13 cellular contexts compared by ENCODE assay signal in genomic region chr22:20422271-20422958, GRCh38. TPM values are rescaled to one million over a fixed set of nuclear protein-coding genes. Genes with fewer than 3 reads are reported as not detected.
DNase-seq lines count a peak whose midpoint lies in the region; ATAC-seq, FAIRE-seq and TF ChIP-seq lines count a peak whose summit lies in the region.
"Had no signal": no experiment of that assay in that cellular context is flagged by ENCODE, and none has a peak within 500 bp of the region (broad histone marks: within the 10 kb centered on the region; RNA-seq: fewer than 3 reads in every experiment).

No MANE protein-coding gene starts in this region.

- H3K9ac ChIP-seq in GM23248, result peak overlapping the region; percentile 64
- H3K9ac ChIP-seq in astrocyte (ENCODE audit: low read length), result no peak overlapping the region
- H3K9ac ChIP-seq in mesenchymal stem cell (ENCODE audit: low read length), result peak overlapping the region; percentile 24

- H3K4me2 ChIP-seq in GM23248 (ENCODE audit: unreplicated experiment), result no peak overlapping the region
- peak overlapping the region; percentile 41 for H3K4me2 ChIP-seq in astrocyte (ENCODE audit: low read length)
- no peak overlapping the region for H3K4me2 ChIP-seq in mesenchymal stem cell (ENCODE audit: low read length, poor library complexity, severe bottlenecking)

- no peak for TF ChIP-seq POLR2A in adrenal gland (IDR thresholded peaks at IDR 0.05)

- H4K20me1 ChIP-seq in GM23248 (ENCODE audit: insufficient read depth), result no peaks in the 10 kb centered on the region
- H4K20me1 ChIP-seq in astrocyte (ENCODE audit: insufficient read depth, low read length), result peaks cover 32% of the 10 kb centered on the region

- in situ Hi-C loops in GM23248 (cut with MboI), result no loop called here

- H3K9me2 ChIP-seq in GM23248 (ENCODE audit: insufficient read depth), result no peaks in the 10 kb centered on the region

- H3K4ac ChIP-seq in mesenchymal stem cell (ENCODE audit: low read depth in 1 of 2, low read length in 2 of 2), result no peak overlapping the region

- H3K27ac ChIP-seq in GM23248 (peak overlapping the region; percentile 65), astrocyte (ENCODE audit: low read depth, low read length) (no peak overlapping the region), mesenchymal stem cell (ENCODE audit: low read length, poor library complexity, severe bottlenecking) (no peak overlapping the region), adrenal gland (no peak overlapping the region)

- H3K23ac ChIP-seq in mesenchymal stem cell (ENCODE audit: low read length in 2 of 2), result no peak overlapping the region

- H3K27me3 ChIP-seq in GM23248 (replicated peaks; ENCODE audit: insufficient read depth) (no peaks in the 10 kb centered on the region), astrocyte (ENCODE audit: insufficient read depth, low read length) (no peaks in the 10 kb centered on the region), mesenchymal stem cell (ENCODE audit: control insufficient read depth in 1 of 2, insufficient read depth in 1 of 2, low read length in 2 of 2) (no peaks in the 10 kb centered on the region), adrenal gland (peaks cover 5% of the 10 kb centered on the region)

- ATAC-seq in GM18517 (IDR thresholded peaks at IDR 0.05; ENCODE audit: unreplicated experiment) (no peak), T-cell (replicated peaks in 1 of 4) (no peak)
- ATAC-seq: naive thymus-derived CD4-positive, alpha-beta T cell had no signal

- no peak overlapping the region for H3K4me3 Mint-ChIP-seq in astrocyte (ENCODE audit: unreplicated experiment)
- H3K4me3 Mint-ChIP-seq in T-cell, result no peak overlapping the region
- H3K4me3 Mint-ChIP-seq: activated T-helper 1 cell treated with anti-CD3 and anti-CD28 coated beads, Interleukin-12 subunit alpha, Interleukin-12 subunit beta, Interleukin-2, Interleukin-4 antibody, amounts not matched to agents 30 ng/mL and 10 ng/mL and 1 ng/mL, durations not matched to agents 14 hours and 24 hours and 36 hours; naive thymus-derived CD4-positive, alpha-beta T cell; T-helper 2 cell treated with Interferon-gamma antibody and Interleukin-4, amounts not matched to agents 5 μg/mL and 100 μg/mL, for 36 hours had no signal

- H2BK120ac ChIP-seq in mesenchymal stem cell (ENCODE audit: low read depth, low read length), result no peak overlapping the region

- WGBS in GM23248 (ENCODE audit: low coverage in 1 of 2, low lambda C conversion rate in 2 of 2, missing lambda C conversion rate in 2 of 2), 2 experiments, result 29 to 30% methylated on average over 21 of the region's 21 CpGs
- WGBS in mesenchymal stem cell, result 90% methylated on average over 21 of the region's 21 CpGs
- 65 to 72% (median 70%) methylated on average over 20 to 21 of the region's 21 CpGs for WGBS in adrenal gland, 4 donors

- no peaks in the 10 kb centered on the region for H3K79me1 ChIP-seq in mesenchymal stem cell (replicated peaks; ENCODE audit: low read length, poor library complexity, severe bottlenecking)

- H2BK5ac ChIP-seq in mesenchymal stem cell (ENCODE audit: low read depth, low read length, poor library complexity, severe bottlenecking), result no peak overlapping the region

- H3K27me3 Mint-ChIP-seq in astrocyte (ENCODE audit: low read depth, unreplicated experiment) (peaks cover 20% of the 10 kb centered on the region), T-cell (peaks cover 0 to 20% of the 10 kb centered on the region in 2 donors)

- peaks cover 15% of the 10 kb centered on the region for H3K4me1 ChIP-seq in GM23248 (ENCODE audit: insufficient read depth)
- H3K4me1 ChIP-seq in astrocyte (ENCODE audit: insufficient read depth, low read length), result peaks cover 7% of the 10 kb centered on the region
- peaks cover 26% of the 10 kb centered on the region for H3K4me1 ChIP-seq in mesenchymal stem cell (ENCODE audit: control insufficient read depth, insufficient read depth, low read depth, low read length)
- H3K4me1 ChIP-seq in adrenal gland (replicated peaks in 1 of 2), result peaks cover 0 to 19% of the 10 kb centered on the region in 2 donors

- H3K79me2 ChIP-seq in GM23248 (ENCODE audit: insufficient read depth), result no peaks in the 10 kb centered on the region
- no peaks in the 10 kb centered on the region for H3K79me2 ChIP-seq in astrocyte (ENCODE audit: insufficient read depth, low read length)

- no peak overlapping the region for H2AK5ac ChIP-seq in mesenchymal stem cell (ENCODE audit: low read length, severe bottlenecking)

- H2BK12ac ChIP-seq in mesenchymal stem cell (ENCODE audit: low read length in 2 of 2), result peak overlapping the region in 1 of 2 experiments; percentile 47

- CTCF ChIA-PET in T-cell (lab: Charles Lee), result no interaction called here

- H3K27ac Mint-ChIP-seq in astrocyte (ENCODE audit: unreplicated experiment), result no peak overlapping the region
- H3K27ac Mint-ChIP-seq in T-cell, result no peak overlapping the region
- H3K27ac Mint-ChIP-seq: activated T-helper 1 cell treated with anti-CD3 and anti-CD28 coated beads, Interleukin-12 subunit alpha, Interleukin-12 subunit beta, Interleukin-2, Interleukin-4 antibody, amounts not matched to agents 30 ng/mL and 10 ng/mL and 1 ng/mL, durations not matched to agents 14 hours and 24 hours and 36 hours; naive thymus-derived CD4-positive, alpha-beta T cell; T-helper 2 cell treated with Interferon-gamma antibody and Interleukin-4, amounts not matched to agents 5 μg/mL and 100 μg/mL, for 36 hours had no signal

- DNase-seq in AG09309 (ENCODE audit: low read depth), result peak; percentile 61
- peak; percentile 82 for DNase-seq in GM23248
- peak; percentile 50 for DNase-seq in astrocyte (ENCODE audit: low read depth)
- no peak for DNase-seq in mesenchymal stem cell
- no peak for DNase-seq in T-cell
- DNase-seq in adrenal gland, result no peak
- DNase-seq in NCI-H1930 (lab: John Stamatoyannopoulos, UW), result no peak
- DNase-seq: DMS53; naive thymus-derived CD4-positive, alpha-beta T cell; NCI-H82 had no signal

- no peak overlapping the region for H2BK15ac ChIP-seq in mesenchymal stem cell (ENCODE audit: low read depth, poor library complexity, severe bottlenecking)

- POLR2A ChIA-PET in T-cell (lab: Charles Lee), result no interaction called here

- no peak for TF ChIP-seq CTCF in AG09309 (IDR thresholded peaks at IDR 0.05; ENCODE audit: control insufficient read depth, insufficient read depth, low read depth, low read length, missing control alignments)
- no peak for TF ChIP-seq CTCF in astrocyte (IDR thresholded peaks at IDR 0.05; ENCODE audit: insufficient read depth, low read depth, low read length)
- no peak for TF ChIP-seq CTCF in adrenal gland (IDR thresholded peaks at IDR 0.05)

- H4K91ac ChIP-seq in mesenchymal stem cell (ENCODE audit: low read length), result no peak overlapping the region

- H3K36me3 Mint-ChIP-seq in astrocyte (ENCODE audit: low read depth, unreplicated experiment) (peaks cover 10% of the 10 kb centered on the region), T-cell (no peaks in the 10 kb centered on the region)
- H3K36me3 Mint-ChIP-seq: naive thymus-derived CD4-positive, alpha-beta T cell had no signal

- H3K18ac ChIP-seq in mesenchymal stem cell (ENCODE audit: low read depth in 1 of 2, low read length in 2 of 2), result no peak overlapping the region

- FAIRE-seq in astrocyte (lab: Jason Lieb, UNC), result no peak

- intact Hi-C loops in adrenal gland (cut with DNase I), result loop anchor here in 1 of 2 donors (10.0 kb wide), 1 partner anchor 142 kb away; no protein-coding TSS in a partner anchor

- H3F3A ChIP-seq in GM23248 (ENCODE audit: insufficient read depth), result peaks cover 4% of the 10 kb centered on the region; the same call in 1 of the 2 replicates

- H3K36me3 ChIP-seq in GM23248 (ENCODE audit: low read depth) (no peaks in the 10 kb centered on the region), astrocyte (ENCODE audit: insufficient read depth, low read length) (peaks cover 4% of the 10 kb centered on the region), mesenchymal stem cell (ENCODE audit: control insufficient read depth in 1 of 2, insufficient read depth in 2 of 2, low read depth in 1 of 2, low read length in 2 of 2) (peaks cover 12 to 37% of the 10 kb centered on the region in 2 experiments), adrenal gland (replicated peaks in 1 of 2) (no peaks in the 10 kb centered on the region)

- no peaks in the 10 kb centered on the region for H3K9me3 Mint-ChIP-seq in astrocyte (ENCODE audit: unreplicated experiment)
- no peaks in the 10 kb centered on the region for H3K9me3 Mint-ChIP-seq in T-cell
- H3K9me3 Mint-ChIP-seq: activated T-helper 1 cell treated with anti-CD3 and anti-CD28 coated beads, Interleukin-12 subunit alpha, Interleukin-12 subunit beta, Interleukin-2, Interleukin-4 antibody, amounts not matched to agents 30 ng/mL and 10 ng/mL and 1 ng/mL, durations not matched to agents 14 hours and 24 hours and 36 hours; T-helper 2 cell treated with Interferon-gamma antibody and Interleukin-4, amounts not matched to agents 5 μg/mL and 100 μg/mL, for 36 hours had no signal

- H4K8ac ChIP-seq in mesenchymal stem cell (ENCODE audit: low read length), result peak overlapping the region; percentile 22

- no peak overlapping the region for H3K4me3 ChIP-seq in AG09309 (ENCODE audit: control insufficient read depth, low read depth, low read length)
- no peak overlapping the region; the same call in 1 of the 2 replicates for H3K4me3 ChIP-seq in GM23248
- H3K4me3 ChIP-seq in astrocyte (ENCODE audit: insufficient read depth, low read depth, low read length), result no peak overlapping the region
- no peak overlapping the region for H3K4me3 ChIP-seq in mesenchymal stem cell (ENCODE audit: insufficient read depth in 1 of 2, low read depth in 1 of 2, low read length in 2 of 2)
- H3K4me3 ChIP-seq in adrenal gland, result no peak overlapping the region

- no peak overlapping the region for H3K14ac ChIP-seq in mesenchymal stem cell (ENCODE audit: low read length in 2 of 2)

- H3K4me1 Mint-ChIP-seq in astrocyte (ENCODE audit: low read depth, unreplicated experiment), result peaks cover 2% of the 10 kb centered on the region
- H3K4me1 Mint-ChIP-seq in T-cell, result peaks cover 7 to 16% (median 12%) of the 10 kb centered on the region in 3 donors

- H2AFZ ChIP-seq in GM23248 (no peak overlapping the region), astrocyte (ENCODE audit: low read depth, low read length) (no peak overlapping the region), mesenchymal stem cell (ENCODE audit: low read depth, low read length) (no peak overlapping the region)

- H3K9me3 ChIP-seq in GM23248 (ENCODE audit: low read depth), result no peaks in the 10 kb centered on the region
- no peaks in the 10 kb centered on the region for H3K9me3 ChIP-seq in astrocyte (ENCODE audit: insufficient read depth, low read depth, low read length)
- no peaks in the 10 kb centered on the region for H3K9me3 ChIP-seq in mesenchymal stem cell (ENCODE audit: control insufficient read depth, low read length)
- no peaks in the 10 kb centered on the region for H3K9me3 ChIP-seq in adrenal gland (replicated peaks in 1 of 3)

RNA-seq across cellular contexts. Expression of gene SCARF2, which starts 15.2 kb away (rescaled TPM):
- 45.6 and 46.9 TPM in 2 replicates for total RNA-seq in GM23248 (2014; rRNA removed; shearing (Covaris generic))
- polyA plus RNA-seq in GM23248 (2016; fragmentation: Nextera tagmentation; extraction: Ambion mirVana), result 7.9 and 10.2 TPM in 2 replicates
- total RNA-seq in astrocyte, result 17.3 and 22.5 TPM in 2 replicates
- 23.7 TPM for polyA plus RNA-seq in mesenchymal stem cell (2013, experiment 1 of 2)
- polyA plus RNA-seq in mesenchymal stem cell (2013, experiment 2 of 2), result 24.0 TPM
- total RNA-seq in T-cell, result 1 to 10 TPM; 1.6 to 3.1 (median 2.9) TPM
- total RNA-seq in adrenal gland, result 10 to 100 TPM in 5 of 8 donors, 1 to 10 TPM in 3; 6.3 to 45.3 (median 15.7) TPM
- 1 to 10 TPM in 2 of 3 donors, under 1 TPM in 1; 0.92 to 6.2 (median 3.7) TPM for polyA plus RNA-seq in adrenal gland

RNA-seq across cellular contexts. Expression of gene ZNF74, which starts 28.5 kb away (rescaled TPM):
- 8.0 and 11.5 TPM in 2 replicates for total RNA-seq in GM23248 (2014; rRNA removed; shearing (Covaris generic))
- polyA plus RNA-seq in GM23248 (2016; fragmentation: Nextera tagmentation; extraction: Ambion mirVana) (3.7 TPM in 2 replicates), adrenal gland (1 to 10 TPM; 4.4 to 7.5 (median 4.9) TPM)
- total RNA-seq in astrocyte (14.2 and 14.3 TPM in 2 replicates), T-cell (10 to 100 TPM in 3 of 5 donors, 1 to 10 TPM in 2; 6.8 to 19.7 (median 17.3) TPM), adrenal gland (10 to 100 TPM in 4 of 8 donors, 1 to 10 TPM in 4; 5.7 to 28.9 (median 10.2) TPM)
- polyA plus RNA-seq in mesenchymal stem cell (2013, experiment 1 of 2), result 4.9 TPM
- 5.0 TPM for polyA plus RNA-seq in mesenchymal stem cell (2013, experiment 2 of 2)

Comparison
In these comparisons a context has a peak if more than half of its experiments do, and no peak if none do; other contexts are left out.
1. DNase-seq: peak in AG09309 (single experiment), GM23248 (single experiment) and astrocyte (single experiment); none in mesenchymal stem cell (single experiment), T-cell (0 of 34), adrenal gland (0 of 7) and NCI-H1930 (0 of 2).